ENCODE assay signal across 12 cellular contexts in genomic region chr14:68292467-68293334, GRCh38.
A peak's percentile ranks its signal among the peaks of the same experiment; 100 is the strongest.
DNase-seq lines count a peak whose midpoint lies in the region; ATAC-seq and TF ChIP-seq lines count a peak whose summit lies in the region.
"Had no signal": no experiment of that assay in that cellular context is flagged by ENCODE, and none has a peak within 500 bp of the region (broad histone marks: within the 10 kb centered on the region; RNA-seq: fewer than 3 reads in every experiment).

No MANE protein-coding gene starts in this region.

- peak overlapping the region; percentile 5 for H3K27ac Mint-ChIP-seq in endodermal cell
- H3K27ac Mint-ChIP-seq in activated T-helper 2 cell treated with anti-CD3 and anti-CD28 coated beads, Interferon-gamma antibody, Interleukin-2, Interleukin-4, amounts not matched to agents 10 μg/mL and 5 μg/mL and 100 μg/mL, durations not matched to agents 14 hours and 24 hours and 36 hours = no peak overlapping the region

- H3K27me3 ChIP-seq in DOHH2 (ENCODE audit: control insufficient read depth, low read length) (no peaks in the 10 kb centered on the region), OCI-LY1 (ENCODE audit: insufficient read depth, low read length) (no peaks in the 10 kb centered on the region), endodermal cell (ENCODE audit: control insufficient read depth, insufficient read depth, low read length, poor library complexity, severe bottlenecking) (no peaks in the 10 kb centered on the region), parathyroid adenoma (ENCODE audit: control insufficient read depth, insufficient read depth, low read length) (no peaks in the 10 kb centered on the region)
- H3K27me3 ChIP-seq: body of pancreas had no signal

- no peaks in the 10 kb centered on the region for H3K9me3 Mint-ChIP-seq in endodermal cell
- no peaks in the 10 kb centered on the region for H3K9me3 Mint-ChIP-seq in activated T-helper 2 cell treated with anti-CD3 and anti-CD28 coated beads, Interferon-gamma antibody, Interleukin-2, Interleukin-4, amounts not matched to agents 10 μg/mL and 5 μg/mL and 100 μg/mL, durations not matched to agents 14 hours and 24 hours and 36 hours

- H3K4me3 ChIP-seq in DOHH2 (ENCODE audit: low read length) = peak overlapping the region; percentile 39
- peak overlapping the region; percentile 9 for H3K4me3 ChIP-seq in OCI-LY1 (ENCODE audit: low read depth, low read length, poor library complexity, severe bottlenecking)
- H3K4me3 ChIP-seq in endodermal cell (ENCODE audit: low read length) = no peak overlapping the region
- no peak overlapping the region for H3K4me3 ChIP-seq in parathyroid adenoma (ENCODE audit: low read depth, low read length)
- H3K4me3 ChIP-seq: body of pancreas, prostate gland had no signal

- H3K27ac ChIP-seq in DOHH2 (ENCODE audit: low read depth, low read length) (peak overlapping the region; percentile 47), OCI-LY1 (ENCODE audit: low read depth, low read length, poor library complexity, severe bottlenecking) (peak overlapping the region; percentile 87), endodermal cell (ENCODE audit: low read depth, low read length) (no peak overlapping the region), parathyroid adenoma (no peak overlapping the region)
- H3K27ac ChIP-seq: prostate gland had no signal

- peak overlapping the region; percentile 60 for H3K4me2 ChIP-seq in DOHH2 (ENCODE audit: low read length)
- peak overlapping the region; percentile 42 for H3K4me2 ChIP-seq in OCI-LY1 (ENCODE audit: low read length)
- H3K4me2 ChIP-seq in parathyroid adenoma (ENCODE audit: low read length) = peak overlapping the region; percentile 14

- intact Hi-C loops in activated T-helper 2 cell treated with anti-CD3 and anti-CD28 coated beads, Interferon-gamma antibody, Interleukin-2, Interleukin-4, amounts not matched to agents 10 μg/mL and 5 μg/mL and 100 μg/mL, durations not matched to agents 14 hours and 24 hours and 36 hours (cut with micrococcal nuclease) = no loop called here

- H3K27me3 Mint-ChIP-seq in endodermal cell (ENCODE audit: insufficient read depth) = no peaks in the 10 kb centered on the region
- H3K27me3 Mint-ChIP-seq in activated T-helper 2 cell treated with anti-CD3 and anti-CD28 coated beads, Interferon-gamma antibody, Interleukin-2, Interleukin-4, amounts not matched to agents 10 μg/mL and 5 μg/mL and 100 μg/mL, durations not matched to agents 14 hours and 24 hours and 36 hours (ENCODE audit: low read depth) = no peaks in the 10 kb centered on the region

- no peak for ATAC-seq in GM19351 (IDR thresholded peaks at IDR 0.05; ENCODE audit: unreplicated experiment)
- ATAC-seq: body of pancreas had no signal

- peaks cover 10% of the 10 kb centered on the region; the same call in 1 of the 2 replicates for H3F3A ChIP-seq in DOHH2 (ENCODE audit: control insufficient read depth, insufficient read depth)
- H3F3A ChIP-seq in OCI-LY1 (ENCODE audit: insufficient read depth, low read length) = no peaks in the 10 kb centered on the region

- H3K9ac ChIP-seq in OCI-LY1 (ENCODE audit: low read length) (peak overlapping the region; percentile 44), endodermal cell (ENCODE audit: extremely low read depth, low read length, poor library complexity, severe bottlenecking) (no peak overlapping the region), parathyroid adenoma (no peak overlapping the region)

- TF ChIP-seq CTCF in DOHH2 (IDR thresholded peaks at IDR 0.05; ENCODE audit: low read depth, low read length, poor library complexity, severe bottlenecking) (no peak), OCI-LY1 (IDR thresholded peaks at IDR 0.05; ENCODE audit: low read length) (no peak), endodermal cell (conservative IDR thresholded peaks at IDR 0.05) (no peak), parathyroid adenoma (IDR thresholded peaks at IDR 0.05) (no peak)

- H3K79me2 ChIP-seq in DOHH2 (ENCODE audit: control insufficient read depth, low read length) = no peaks in the 10 kb centered on the region
- H3K79me2 ChIP-seq in OCI-LY1 (ENCODE audit: insufficient read depth, low read length) = no peaks in the 10 kb centered on the region
- H3K79me2 ChIP-seq in parathyroid adenoma = no peaks in the 10 kb centered on the region

- H3K9me2 ChIP-seq in DOHH2 (replicated peaks; ENCODE audit: control insufficient read depth, low read length) (no peaks in the 10 kb centered on the region), OCI-LY1 (ENCODE audit: low read depth, low read length) (no peaks in the 10 kb centered on the region)

- H3K36me3 Mint-ChIP-seq in endodermal cell (ENCODE audit: low read depth) = no peaks in the 10 kb centered on the region
- H3K36me3 Mint-ChIP-seq in activated T-helper 2 cell treated with anti-CD3 and anti-CD28 coated beads, Interferon-gamma antibody, Interleukin-2, Interleukin-4, amounts not matched to agents 10 μg/mL and 5 μg/mL and 100 μg/mL, durations not matched to agents 14 hours and 24 hours and 36 hours (ENCODE audit: low read depth) = no peaks in the 10 kb centered on the region

- 89 to 93% methylated on average over 3 to 7 of the region's 7 CpGs for WGBS in endodermal cell (ENCODE audit: insufficient coverage in 1 of 2, insufficient read length in 1 of 2), 2 experiments

- peaks cover 44% of the 10 kb centered on the region for H3K4me1 Mint-ChIP-seq in endodermal cell
- H3K4me1 Mint-ChIP-seq in activated T-helper 2 cell treated with anti-CD3 and anti-CD28 coated beads, Interferon-gamma antibody, Interleukin-2, Interleukin-4, amounts not matched to agents 10 μg/mL and 5 μg/mL and 100 μg/mL, durations not matched to agents 14 hours and 24 hours and 36 hours (ENCODE audit: low read depth) = peaks cover 18% of the 10 kb centered on the region

- no peaks in the 10 kb centered on the region for H3K36me3 ChIP-seq in DOHH2 (ENCODE audit: control insufficient read depth, low read length)
- H3K36me3 ChIP-seq in OCI-LY1 (ENCODE audit: insufficient read depth, low read length) = no peaks in the 10 kb centered on the region
- H3K36me3 ChIP-seq in endodermal cell (ENCODE audit: control insufficient read depth, insufficient read depth, low read length) = no peaks in the 10 kb centered on the region
- H3K36me3 ChIP-seq in parathyroid adenoma (ENCODE audit: control insufficient read depth, insufficient read depth, low read length) = no peaks in the 10 kb centered on the region
- H3K36me3 ChIP-seq: prostate gland had no signal

- H3K4me1 ChIP-seq in DOHH2 (ENCODE audit: control insufficient read depth, low read length) = peaks cover 62% of the 10 kb centered on the region
- H3K4me1 ChIP-seq in OCI-LY1 (ENCODE audit: insufficient read depth, low read length, severe bottlenecking) = peaks cover 66% of the 10 kb centered on the region
- peaks cover 25% of the 10 kb centered on the region for H3K4me1 ChIP-seq in endodermal cell (ENCODE audit: control insufficient read depth, insufficient read depth, low read length)
- peaks cover 7% of the 10 kb centered on the region for H3K4me1 ChIP-seq in parathyroid adenoma
- H3K4me1 ChIP-seq: prostate gland had no signal

- DNase-seq in endodermal cell (no peak), DMS 273 (lab: John Stamatoyannopoulos, UW; ENCODE audit: unreplicated experiment) (no peak)
- no peak for DNase-seq in activated T-helper 2 cell treated with anti-CD3 and anti-CD28 coated beads, Interferon-gamma antibody, Interleukin-2, Interleukin-4, amounts not matched to agents 10 μg/mL and 5 μg/mL and 100 μg/mL, durations not matched to agents 14 hours and 24 hours and 36 hours (ENCODE audit: low spot score)
- DNase-seq in stimulated activated CD4-positive, alpha-beta T cell treated with anti-CD3 and anti-CD28 coated beads, Interleukin-2, amount 100 ng/mL, for 24 hours = no peak
- DNase-seq: kidney glomerular epithelial cell, SHP77 treated with DMSO at 0.1 percent for 48 hours had no signal

- H3K9me3 ChIP-seq in DOHH2 (ENCODE audit: control insufficient read depth, insufficient read depth, low read length) (no peaks in the 10 kb centered on the region), OCI-LY1 (ENCODE audit: low read length) (no peaks in the 10 kb centered on the region), endodermal cell (ENCODE audit: control insufficient read depth, low read length) (no peaks in the 10 kb centered on the region), parathyroid adenoma (ENCODE audit: control insufficient read depth, low read length) (no peaks in the 10 kb centered on the region)
- H3K9me3 ChIP-seq: body of pancreas, prostate gland had no signal

- H4K20me1 ChIP-seq in DOHH2 (ENCODE audit: control insufficient read depth, insufficient read depth, low read depth, low read length) (no peaks in the 10 kb centered on the region), OCI-LY1 (ENCODE audit: insufficient read depth, low read length) (no peaks in the 10 kb centered on the region)

- H3K4me3 Mint-ChIP-seq in endodermal cell = no peak overlapping the region
- H3K4me3 Mint-ChIP-seq in activated T-helper 2 cell treated with anti-CD3 and anti-CD28 coated beads, Interferon-gamma antibody, Interleukin-2, Interleukin-4, amounts not matched to agents 10 μg/mL and 5 μg/mL and 100 μg/mL, durations not matched to agents 14 hours and 24 hours and 36 hours (ENCODE audit: low read depth) = no peak overlapping the region

- H2AFZ ChIP-seq in OCI-LY1 (ENCODE audit: low read length) (no peak overlapping the region), parathyroid adenoma (no peak overlapping the region)

Comparison
In these comparisons a context has a peak if more than half of its experiments do, and no peak if none do; other contexts are left out.
1. H3K27ac ChIP-seq: peak in DOHH2 (single experiment) and OCI-LY1 (single experiment); none in endodermal cell (single experiment) and parathyroid adenoma (single experiment).
2. H3K4me3 ChIP-seq: peak in DOHH2 (single experiment) and OCI-LY1 (single experiment); none in endodermal cell (single experiment) and parathyroid adenoma (single experiment).
3. Peak in every context shown above with its lines, with median percentiles within 50 percentile points of each other: H3K4me2 ChIP-seq.